8 cellular contexts compared by ENCODE assay signal in the genomic region with DNA sequence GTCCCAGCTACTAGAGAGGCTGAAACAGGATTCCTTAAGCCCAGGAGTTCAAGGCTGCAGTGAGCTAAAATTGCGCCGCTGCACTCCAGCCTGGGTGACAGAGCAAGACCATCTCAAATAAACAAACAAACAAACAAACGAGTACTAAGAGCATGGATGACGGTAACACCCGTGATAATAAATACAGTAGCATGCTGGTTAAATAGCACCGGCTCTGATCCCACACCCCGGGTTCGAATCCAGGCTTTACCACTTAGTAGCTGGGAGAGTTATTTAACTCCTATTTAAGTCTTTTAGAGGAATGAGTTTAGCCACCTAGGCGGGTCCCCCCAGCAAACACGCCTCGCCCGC. TPM values are rescaled to one million over a fixed set of nuclear protein-coding genes. Genes with fewer than 3 reads are reported as not detected.
DNase-seq lines count a peak whose midpoint lies in the region; ATAC-seq and TF ChIP-seq lines count a peak whose summit lies in the region.

No MANE protein-coding gene starts in this region.

- H3K4me3 ChIP-seq in suprapubic skin: peak overlapping the region; percentile 96

- H3K27ac ChIP-seq in layer of hippocampus (ENCODE audit: low read depth, low read length): peak overlapping the region; percentile 65
- H3K27ac ChIP-seq in suprapubic skin: no peak overlapping the region

- no peaks in the 10 kb centered on the region for H3K9me3 ChIP-seq in suprapubic skin

- peak overlapping the region; percentile 96 for H3K4me3 Mint-ChIP-seq in activated CD4-positive, alpha-beta T cell treated with anti-CD3 and anti-CD28 coated beads, Interleukin-2, amount 10 ng/mL, durations not matched to agents 24 days and 14 days
- H3K4me3 Mint-ChIP-seq in activated naive CD8-positive, alpha-beta T cell treated with anti-CD3 and anti-CD28 coated beads for 36 hours: peak overlapping the region; percentile 99

- WGBS in suprapubic skin: 28% methylated on average over 8 of the region's 12 CpGs

- no peak for TF ChIP-seq EP300 in suprapubic skin (IDR thresholded peaks at IDR 0.05)

- H3K36me3 Mint-ChIP-seq in activated CD4-positive, alpha-beta T cell treated with anti-CD3 and anti-CD28 coated beads, Interleukin-2, amount 10 ng/mL, durations not matched to agents 24 days and 14 days (ENCODE audit: low read depth): peaks cover 16% of the 10 kb centered on the region
- peaks cover 3% of the 10 kb centered on the region for H3K36me3 Mint-ChIP-seq in activated naive CD8-positive, alpha-beta T cell treated with anti-CD3 and anti-CD28 coated beads for 36 hours

- H3K36me3 ChIP-seq in suprapubic skin: peaks cover 9% of the 10 kb centered on the region

- peaks cover 18% of the 10 kb centered on the region for H3K4me1 ChIP-seq in suprapubic skin

- peak overlapping the region; percentile 92 for H3K27ac Mint-ChIP-seq in activated CD4-positive, alpha-beta T cell treated with anti-CD3 and anti-CD28 coated beads, Interleukin-2, amount 10 ng/mL, durations not matched to agents 24 days and 14 days
- peak overlapping the region; percentile 88 for H3K27ac Mint-ChIP-seq in activated naive CD8-positive, alpha-beta T cell treated with anti-CD3 and anti-CD28 coated beads for 36 hours

- no peak for TF ChIP-seq CTCF in suprapubic skin (IDR thresholded peaks at IDR 0.05)

- TF ChIP-seq POLR2A in suprapubic skin (IDR thresholded peaks at IDR 0.05): no peak

- intact Hi-C loops in activated CD4-positive, alpha-beta T cell treated with anti-CD3 and anti-CD28 coated beads, Interleukin-2, amount 10 ng/mL, durations not matched to agents 24 days and 14 days (cut with micrococcal nuclease): loop anchor here (5.0 kb wide), 2 partner anchors 36 to 56 kb away; no protein-coding TSS in a partner anchor

- H3K9me3 Mint-ChIP-seq in activated CD4-positive, alpha-beta T cell treated with anti-CD3 and anti-CD28 coated beads, Interleukin-2, amount 10 ng/mL, durations not matched to agents 24 days and 14 days: no peaks in the 10 kb centered on the region
- H3K9me3 Mint-ChIP-seq in activated naive CD8-positive, alpha-beta T cell treated with anti-CD3 and anti-CD28 coated beads for 36 hours: no peaks in the 10 kb centered on the region

- DNase-seq in activated CD4-positive, alpha-beta T cell treated with anti-CD3 and anti-CD28 coated beads, Interleukin-2, amount 10 ng/mL, durations not matched to agents 24 days and 14 days: no peak
- no peak for DNase-seq in activated CD4-positive, alpha-beta T cell treated with anti-CD3 and anti-CD28 coated beads, Interleukin-2, amount 50 U/mL, for 1 hour
- no peak for DNase-seq in activated naive CD8-positive, alpha-beta T cell treated with anti-CD3 and anti-CD28 coated beads for 36 hours
- no peak for DNase-seq in suprapubic skin (ENCODE audit: low spot score in 2 of 2)
- no peak for DNase-seq in NCI-H446 (lab: John Stamatoyannopoulos, UW)

- peaks cover 12% of the 10 kb centered on the region for H3K4me1 Mint-ChIP-seq in activated CD4-positive, alpha-beta T cell treated with anti-CD3 and anti-CD28 coated beads, Interleukin-2, amount 10 ng/mL, durations not matched to agents 24 days and 14 days
- peaks cover 16% of the 10 kb centered on the region for H3K4me1 Mint-ChIP-seq in activated naive CD8-positive, alpha-beta T cell treated with anti-CD3 and anti-CD28 coated beads for 36 hours

- peaks cover 22% of the 10 kb centered on the region for H3K27me3 Mint-ChIP-seq in activated CD4-positive, alpha-beta T cell treated with anti-CD3 and anti-CD28 coated beads, Interleukin-2, amount 10 ng/mL, durations not matched to agents 24 days and 14 days
- no peaks in the 10 kb centered on the region for H3K27me3 Mint-ChIP-seq in activated naive CD8-positive, alpha-beta T cell treated with anti-CD3 and anti-CD28 coated beads for 36 hours

- no peaks in the 10 kb centered on the region for H3K27me3 ChIP-seq in layer of hippocampus (ENCODE audit: control insufficient read depth, insufficient read depth, low read length)
- no peaks in the 10 kb centered on the region for H3K27me3 ChIP-seq in suprapubic skin

- ATAC-seq in HG02610 (IDR thresholded peaks at IDR 0.05; ENCODE audit: unreplicated experiment) (no peak), GM21619 (IDR thresholded peaks at IDR 0.05; ENCODE audit: unreplicated experiment) (no peak)

RNA-seq across cellular contexts. Expression of gene METTL22, which starts 0.3 kb away (rescaled TPM):
- 36.2 and 38.4 TPM in 2 replicates for total RNA-seq in activated CD4-positive, alpha-beta T cell treated with anti-CD3 and anti-CD28 coated beads, Interleukin-2, amount 10 ng/mL, durations not matched to agents 24 days and 14 days
- total RNA-seq in activated naive CD8-positive, alpha-beta T cell treated with anti-CD3 and anti-CD28 coated beads for 36 hours: 10 to 100 TPM; 25.0 to 26.8 TPM
- total RNA-seq in suprapubic skin: 100 to 1,000 TPM in 1 of 4 donors, 10 to 100 TPM in 3; 15.5 to 114 (median 28.3) TPM

RNA-seq across cellular contexts. Expression of gene TMEM114, which starts 30.9 kb away (rescaled TPM):
- not detected in 2 replicates for total RNA-seq in activated CD4-positive, alpha-beta T cell treated with anti-CD3 and anti-CD28 coated beads, Interleukin-2, amount 10 ng/mL, durations not matched to agents 24 days and 14 days
- total RNA-seq in activated naive CD8-positive, alpha-beta T cell treated with anti-CD3 and anti-CD28 coated beads for 36 hours: not detected
- total RNA-seq in suprapubic skin: not detected

RNA-seq across cellular contexts. Expression of gene ABAT, which starts 53.2 kb away (rescaled TPM):
- total RNA-seq in activated CD4-positive, alpha-beta T cell treated with anti-CD3 and anti-CD28 coated beads, Interleukin-2, amount 10 ng/mL, durations not matched to agents 24 days and 14 days: 5.0 and 5.9 TPM in 2 replicates
- 1 to 10 TPM; 4.1 to 4.8 TPM for total RNA-seq in activated naive CD8-positive, alpha-beta T cell treated with anti-CD3 and anti-CD28 coated beads for 36 hours
- 1 to 10 TPM; 2.0 to 8.5 (median 5.9) TPM for total RNA-seq in suprapubic skin
